14 cellular contexts compared by ENCODE assay signal in the genomic region with DNA sequence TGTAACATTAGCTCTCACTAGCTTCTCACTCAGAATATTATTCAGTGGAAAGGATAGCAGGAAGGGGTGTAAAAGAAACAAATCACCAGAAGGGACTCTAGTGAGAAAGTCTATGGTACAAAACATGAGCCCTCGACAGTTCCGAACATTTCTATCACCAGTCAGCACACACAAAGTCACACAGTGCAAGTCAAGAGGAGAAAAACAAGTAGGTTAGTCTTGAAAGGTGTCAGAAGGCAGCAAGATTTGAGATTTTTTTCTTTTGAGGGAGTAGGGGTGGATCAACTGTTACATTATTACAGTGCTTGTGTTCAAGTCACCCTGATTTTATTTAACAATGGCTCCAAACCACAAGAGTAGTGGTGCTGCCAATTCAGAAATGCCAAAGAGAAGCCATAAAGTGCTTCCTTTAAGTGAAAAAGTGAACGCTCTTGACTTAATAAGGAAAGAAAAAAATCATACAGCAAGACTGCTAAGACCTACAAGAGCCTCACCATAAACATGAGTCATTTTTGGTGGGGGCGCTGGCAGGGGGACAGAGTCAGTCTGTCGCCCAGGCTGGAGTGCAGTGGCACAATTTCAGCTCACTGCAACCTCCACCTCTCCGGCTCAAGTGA.
"Had no signal": no experiment of that assay in that cellular context is flagged by ENCODE, and none has a peak within 500 bp of the region (broad histone marks: within the 10 kb centered on the region; RNA-seq: fewer than 3 reads in every experiment).

No MANE protein-coding gene starts in this region.

- H3K27me3 Mint-ChIP-seq: activated CD4-positive, alpha-beta memory T cell treated with anti-CD3 and anti-CD28 coated beads for 36 hours; naive B cell had no signal

- H3K9me3 Mint-ChIP-seq: activated CD4-positive, alpha-beta memory T cell treated with anti-CD3 and anti-CD28 coated beads for 36 hours; activated T-helper 2 cell treated with anti-CD3 and anti-CD28 coated beads, Interferon-gamma antibody, Interleukin-2, Interleukin-4, amounts not matched to agents 10 μg/mL and 5 μg/mL and 100 μg/mL, durations not matched to agents 14 hours and 24 hours and 36 hours; naive B cell had no signal

- H3K4me1 Mint-ChIP-seq: naive B cell had no signal

- DNase-seq: activated CD4-positive, alpha-beta memory T cell treated with anti-CD3 and anti-CD28 coated beads for 36 hours; activated CD4-positive, CD25-positive, alpha-beta regulatory T cell treated with anti-CD3 and anti-CD28 coated beads, Interleukin-2, amount 50 U/mL, for 72 hours; activated CD8-positive, alpha-beta memory T cell treated with anti-CD3 and anti-CD28 coated beads, Interleukin-2, amount 50 U/mL, for 4 hours; activated naive CD4-positive, alpha-beta T cell treated with anti-CD3 and anti-CD28 coated beads, Interleukin-2, amount 50 U/mL, for 16 hours; anterior cingulate cortex; effector memory CD4-positive, alpha-beta T cell; left colon; naive B cell; ovary; SIG-M5; stimulated activated CD4-positive, alpha-beta T cell treated with anti-CD3 and anti-CD28 coated beads, Interleukin-15, amount 100 ng/mL, for 24 hours; stimulated activated CD4-positive, alpha-beta T cell treated with anti-CD3 and anti-CD28 coated beads, Interleukin-4, amount 100 ng/mL, for 24 hours; thyroid gland had no signal

- H3K4me3 Mint-ChIP-seq: activated CD4-positive, alpha-beta memory T cell treated with anti-CD3 and anti-CD28 coated beads for 36 hours; naive B cell had no signal

- H3K27ac Mint-ChIP-seq: activated CD4-positive, alpha-beta memory T cell treated with anti-CD3 and anti-CD28 coated beads for 36 hours; activated T-helper 2 cell treated with anti-CD3 and anti-CD28 coated beads, Interferon-gamma antibody, Interleukin-2, Interleukin-4, amounts not matched to agents 10 μg/mL and 5 μg/mL and 100 μg/mL, durations not matched to agents 14 hours and 24 hours and 36 hours had no signal
